In genomic region chr2:157258520-157259326, GRCh38 we compare ENCODE assay signal across 1 cellular context.
TF ChIP-seq lines count a peak whose summit lies in the region.

No MANE protein-coding gene starts in this region.

TF ChIP-seq in SK-N-SH treated with all-trans-retinoic acid at 6 μM for 48 hours, 23 proteins besides CTCF, POLR2A, EP300 and RAD21 (continued from another document):
- TF ChIP-seq PATZ1 (CRISPR knock-in tag; IDR thresholded peaks at IDR 0.05; ENCODE audit: borderline replicate concordance) = no peak
- no peak for TF ChIP-seq CREB5 (CRISPR knock-in tag; IDR thresholded peaks at IDR 0.05; ENCODE audit: low read depth)
- no peak for TF ChIP-seq ESRRG (CRISPR knock-in tag; IDR thresholded peaks at IDR 0.05)
- TF ChIP-seq ISL1 (CRISPR knock-in tag; IDR thresholded peaks at IDR 0.05) = no peak
- no peak for TF ChIP-seq ZNF70 (CRISPR knock-in tag; IDR thresholded peaks at IDR 0.05)
- TF ChIP-seq TOX (CRISPR knock-in tag; IDR thresholded peaks at IDR 0.05; ENCODE audit: borderline replicate concordance) = no peak
- TF ChIP-seq CSDC2 (CRISPR knock-in tag; IDR thresholded peaks at IDR 0.05) = no peak
- no peak for TF ChIP-seq OSR1 (CRISPR knock-in tag; IDR thresholded peaks at IDR 0.05)
- no peak for TF ChIP-seq ZC3H10 (CRISPR knock-in tag; IDR thresholded peaks at IDR 0.05)
- no peak for TF ChIP-seq CSRNP3 (CRISPR knock-in tag; IDR thresholded peaks at IDR 0.05)
